ENCODE assay signal across 32 cellular contexts in the genomic region with DNA sequence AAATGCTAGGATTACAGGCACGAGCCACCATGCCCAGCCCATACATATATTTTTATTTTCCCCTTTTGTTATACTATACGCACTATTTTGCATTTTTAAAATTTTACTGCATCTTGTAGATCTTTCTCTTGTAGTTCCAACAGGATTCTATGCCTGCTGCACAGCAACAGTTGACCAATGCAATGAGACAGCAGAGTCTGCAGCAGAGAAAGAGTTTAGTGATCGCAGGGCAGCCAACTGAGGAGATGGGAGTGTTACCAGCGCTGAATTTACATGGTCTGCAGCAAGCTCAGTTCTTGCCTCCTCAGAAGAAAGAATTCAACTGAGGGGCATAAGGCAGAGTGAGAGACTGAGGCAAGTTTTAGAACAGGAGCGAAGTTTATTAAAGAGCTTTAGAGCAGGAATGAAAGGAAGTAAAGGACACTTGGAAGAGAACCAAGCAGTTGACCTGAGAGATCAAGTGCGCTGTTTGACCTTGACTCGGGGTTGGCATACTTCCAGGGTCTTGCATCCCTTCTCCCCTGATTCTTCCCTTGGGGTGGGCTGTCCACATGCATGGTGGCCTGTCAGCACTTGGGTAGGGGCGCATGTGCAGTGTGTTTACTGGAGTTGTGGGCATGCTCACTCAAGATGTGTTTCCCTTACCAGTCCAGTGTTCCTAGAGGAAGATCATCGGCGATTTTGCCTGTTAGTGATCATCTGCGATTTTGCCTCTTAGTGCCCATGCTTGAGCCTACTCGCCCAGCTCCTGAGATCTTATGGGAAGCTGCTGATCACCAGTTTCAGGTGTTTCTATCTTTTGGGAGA.
"Had no signal": no experiment of that assay in that cellular context is flagged by ENCODE, and none has a peak within 500 bp of the region (broad histone marks: within the 10 kb centered on the region; RNA-seq: fewer than 3 reads in every experiment).

No MANE protein-coding gene starts in this region.

- H3K4me3 Mint-ChIP-seq: activated CD8-positive, alpha-beta T cell treated with anti-CD3 and anti-CD28 coated beads for 36 hours; activated naive CD8-positive, alpha-beta T cell treated with anti-CD3 and anti-CD28 coated beads for 36 hours; activated T-cell treated with anti-CD3 and anti-CD28 coated beads, Interleukin-2, amount 50 U/mL, for 72 hours; activated T-helper 17 cell treated with anti-CD3 and anti-CD28 coated beads, Interleukin-2, amount 50 U/mL, for 72 hours; central memory CD8-positive, alpha-beta T cell; T-cell; T-helper 17 cell had no signal

- ATAC-seq: activated CD8-positive, alpha-beta T cell treated with anti-CD3 and anti-CD28 coated beads for 36 hours; activated T-cell treated with anti-CD3 and anti-CD28 coated beads, Interleukin-2, amount 50 U/mL, for 72 hours; activated T-helper 17 cell treated with anti-CD3 and anti-CD28 coated beads, Interleukin-2, amount 50 U/mL, for 72 hours; Panc1; T-cell; T-helper 17 cell had no signal

- H3K9me3 Mint-ChIP-seq: activated CD8-positive, alpha-beta T cell treated with anti-CD3 and anti-CD28 coated beads for 36 hours; activated naive CD8-positive, alpha-beta T cell treated with anti-CD3 and anti-CD28 coated beads for 36 hours; activated T-cell treated with anti-CD3 and anti-CD28 coated beads, Interleukin-2, amount 50 U/mL, for 72 hours; activated T-helper 17 cell treated with anti-CD3 and anti-CD28 coated beads, Interleukin-2, amount 50 U/mL, for 72 hours; central memory CD8-positive, alpha-beta T cell; T-cell had no signal

- H3K27me3 ChIP-seq: brain microvascular endothelial cell, SJCRH30 had no signal

- H3K9me3 ChIP-seq: SJCRH30 had no signal

- H3K27me3 Mint-ChIP-seq: activated naive CD8-positive, alpha-beta T cell treated with anti-CD3 and anti-CD28 coated beads for 36 hours; activated T-helper 17 cell treated with anti-CD3 and anti-CD28 coated beads, Interleukin-2, amount 50 U/mL, for 72 hours; central memory CD8-positive, alpha-beta T cell; T-cell; T-helper 17 cell had no signal

- H3K27ac ChIP-seq: brain microvascular endothelial cell, SJCRH30, SK-N-MC, VCaP had no signal

- H3K36me3 ChIP-seq: brain microvascular endothelial cell, SJCRH30 had no signal

- H3K4me1 ChIP-seq: SJCRH30 had no signal

- H3K36me3 Mint-ChIP-seq: activated naive CD8-positive, alpha-beta T cell treated with anti-CD3 and anti-CD28 coated beads for 36 hours; T-cell had no signal

- H3K27ac Mint-ChIP-seq: activated CD8-positive, alpha-beta T cell treated with anti-CD3 and anti-CD28 coated beads for 36 hours; activated naive CD8-positive, alpha-beta T cell treated with anti-CD3 and anti-CD28 coated beads for 36 hours; activated T-cell treated with anti-CD3 and anti-CD28 coated beads, Interleukin-2, amount 50 U/mL, for 72 hours; activated T-helper 17 cell treated with anti-CD3 and anti-CD28 coated beads, Interleukin-2, amount 50 U/mL, for 72 hours; T-cell; T-helper 17 cell had no signal

- H3K4me3 ChIP-seq: SJCRH30, SK-N-MC had no signal

- DNase-seq: activated CD4-positive, alpha-beta T cell treated with anti-CD3 and anti-CD28 coated beads for 1 hour; activated CD4-positive, alpha-beta T cell treated with anti-CD3 and anti-CD28 coated beads for 48 hours; activated CD4-positive, alpha-beta T cell treated with anti-CD3 and anti-CD28 coated beads, Interleukin-2, amount 50 U/mL, for 4 hours; activated CD4-positive, CD25-positive, alpha-beta regulatory T cell; activated CD8-positive, alpha-beta T cell treated with anti-CD3 and anti-CD28 coated beads for 36 hours; activated effector memory CD4-positive, alpha-beta T cell treated with anti-CD3 and anti-CD28 coated beads, Interleukin-2, amount 50 U/mL, for 16 hours; activated naive CD4-positive, alpha-beta T cell; activated naive CD4-positive, alpha-beta T cell treated with anti-CD3 and anti-CD28 coated beads, Interleukin-2, amount 50 U/mL, for 16 hours; activated naive CD8-positive, alpha-beta T cell treated with anti-CD3 and anti-CD28 coated beads for 36 hours; activated T-cell treated with anti-CD3 and anti-CD28 coated beads, Interleukin-2, amount 50 U/mL, for 1 hour; activated T-cell treated with anti-CD3 and anti-CD28 coated beads, Interleukin-2, amount 50 U/mL, for 72 hours; amniotic stem cell; aorta; brain microvascular endothelial cell; MM.1S; MV-4-11; NCI-H1092; NCI-H1436 treated with DMSO at 0.1 percent for 48 hours; NCI-H1694 treated with DMSO at 0.1 percent for 48 hours; NCI-H2029; NCI-H345; NCI-H524 treated with DMSO at 0.1 percent for 48 hours; SHP77; SJCRH30; T-cell; T-helper 17 cell; T-helper 9 cell had no signal
